In the genomic region with DNA sequence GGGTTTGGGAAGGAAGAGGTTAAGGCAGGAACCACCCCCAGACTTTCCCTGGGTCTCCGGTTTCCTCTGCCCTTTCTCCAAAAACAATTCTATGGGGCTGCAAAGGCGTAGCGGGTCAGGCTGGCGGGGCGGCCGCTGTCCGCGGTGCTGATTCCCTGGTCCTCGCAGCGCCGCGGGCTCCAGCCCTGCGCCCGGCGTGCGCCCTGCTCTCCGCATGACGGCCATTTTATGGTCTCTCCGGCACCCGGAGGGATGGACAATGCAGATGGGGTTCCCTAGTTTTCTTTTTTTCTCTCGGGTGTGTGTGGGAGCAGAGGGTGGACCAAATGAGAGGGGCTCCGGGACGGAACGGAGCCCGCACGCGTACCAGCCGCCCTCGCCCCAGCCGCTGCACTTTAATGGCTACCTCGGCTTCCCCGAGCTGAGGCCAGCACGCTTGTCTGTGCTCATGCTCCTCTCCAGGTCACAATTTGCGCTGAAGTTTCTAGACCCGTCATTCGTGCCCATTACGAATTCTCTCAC, we compare ENCODE assay signal across 10 cellular contexts. TPM values are rescaled to one million over a fixed set of nuclear protein-coding genes. Genes with fewer than 3 reads are reported as not detected.
DNase-seq lines count a peak whose midpoint lies in the region; ATAC-seq and TF ChIP-seq lines count a peak whose summit lies in the region.
"Had no signal": no experiment of that assay in that cellular context is flagged by ENCODE, and none has a peak within 500 bp of the region (broad histone marks: within the 10 kb centered on the region; RNA-seq: fewer than 3 reads in every experiment).

No MANE protein-coding gene starts in this region.

- no peak for TF ChIP-seq CTCF in fibroblast of pulmonary artery (IDR thresholded peaks at IDR 0.05; ENCODE audit: low read length, missing control alignments)

- peak; percentile 77 for DNase-seq in NCI-H146 (lab: John Stamatoyannopoulos, UW)
- DNase-seq in NCI-H146 treated with DMSO at 0.1 percent for 48 hours (lab: John Stamatoyannopoulos, UW; ENCODE audit: unreplicated experiment), result no peak
- DNase-seq in RPMI7951 (ENCODE audit: low read depth), result peak; percentile 28
- DNase-seq in fibroblast of pulmonary artery (ENCODE audit: low read depth), result peak; percentile 50
- peak; percentile 1 for DNase-seq in non-pigmented ciliary epithelial cell (ENCODE audit: low read depth)
- DNase-seq in NCI-H524 (lab: John Stamatoyannopoulos, UW), result no peak
- no peak for DNase-seq in activated CD4-positive, CD25-positive, alpha-beta regulatory T cell (lab: John Stamatoyannopoulos, UW)

- H3K4me3 ChIP-seq in fibroblast of pulmonary artery (replicated peaks; ENCODE audit: low read depth, low read length), result no peak overlapping the region

- no peak for ATAC-seq in GM19035 (IDR thresholded peaks at IDR 0.05; ENCODE audit: unreplicated experiment)

RNA-seq across cellular contexts. Expression of gene ST8SIA3, which starts 1.6 kb away (rescaled TPM):
- total RNA-seq in RPMI7951 (2014; rRNA removed; shearing (Covaris generic)), result not detected in 2 replicates
- total RNA-seq: M059J, mononuclear cell had no signal

Comparison
In these comparisons a context has a peak if more than half of its experiments do, and no peak if none do; other contexts are left out.
1. DNase-seq: peak in NCI-H146 (single experiment), RPMI7951 (single experiment), fibroblast of pulmonary artery (single experiment) and non-pigmented ciliary epithelial cell (single experiment); none in NCI-H146 treated with DMSO at 0.1 percent for 48 hours (single experiment), NCI-H524 (0 of 2) and activated CD4-positive, CD25-positive, alpha-beta regulatory T cell (0 of 4).